12 cellular contexts compared by ENCODE assay signal in genomic region chr5:87394407-87394806, GRCh38. TPM values are rescaled to one million over a fixed set of nuclear protein-coding genes. Genes with fewer than 3 reads are reported as not detected.
DNase-seq lines count a peak whose midpoint lies in the region; ATAC-seq and TF ChIP-seq lines count a peak whose summit lies in the region.
"Had no signal": no experiment of that assay in that cellular context is flagged by ENCODE, and none has a peak within 500 bp of the region (broad histone marks: within the 10 kb centered on the region; RNA-seq: fewer than 3 reads in every experiment).

No MANE protein-coding gene starts in this region.

- H3K4me2 ChIP-seq in smooth muscle cell, result no peak overlapping the region

- DNase-seq in activated T-cell treated with anti-CD3 and anti-CD28 coated beads, Interleukin-2, amount 50 U/mL, for 72 hours, result no peak
- DNase-seq in activated T-cell treated with anti-CD3 and anti-CD28 coated beads, Interleukin-2, amount 50 U/mL, for 1 hour, result no peak
- no peak for DNase-seq in activated naive CD8-positive, alpha-beta T cell treated with anti-CD3 and anti-CD28 coated beads, Interleukin-2, amount 50 U/mL, for 24 hours
- DNase-seq in smooth muscle cell (lab: John Stamatoyannopoulos, UW; ENCODE audit: unreplicated experiment) (no peak), DMS114 treated with DMSO at 0.1 percent for 48 hours (lab: John Stamatoyannopoulos, UW; ENCODE audit: unreplicated experiment) (no peak), OCI-M2 (lab: John Stamatoyannopoulos, UW; ENCODE audit: unreplicated experiment) (no peak)
- DNase-seq in activated CD4-positive, alpha-beta T cell treated with anti-CD3 and anti-CD28 coated beads, Interleukin-2, amount 50 U/mL, for 48 hours, result no peak
- DNase-seq: activated CD4-positive, alpha-beta memory T cell treated with anti-CD3 and anti-CD28 coated beads, Interleukin-2, amount 10 ng/mL, durations not matched to agents 7 days and 5 days; activated naive CD8-positive, alpha-beta T cell treated with anti-CD3 and anti-CD28 coated beads, Interleukin-2, amount 10 ng/mL, durations not matched to agents 7 days and 5 days; T-helper 2 cell had no signal

- no peak overlapping the region for H3K4me3 ChIP-seq in gastroesophageal sphincter
- H3K4me3 ChIP-seq in smooth muscle cell, result no peak overlapping the region

- no peak overlapping the region for H3K9ac ChIP-seq in smooth muscle cell (ENCODE audit: low read depth)

- H3K36me3 ChIP-seq in gastroesophageal sphincter, result peaks cover 6 to 92% of the 10 kb centered on the region in 2 donors
- peaks cover 30% of the 10 kb centered on the region for H3K36me3 ChIP-seq in smooth muscle cell (ENCODE audit: low read depth)

- H3K27ac ChIP-seq in gastroesophageal sphincter, result peak overlapping the region; percentile 56 to 63 (median 58)
- H3K27ac ChIP-seq in smooth muscle cell (ENCODE audit: low read depth), result peak overlapping the region; percentile 77

- H3K9me3 ChIP-seq in gastroesophageal sphincter (no peaks in the 10 kb centered on the region), smooth muscle cell (replicated peaks; ENCODE audit: low read depth) (no peaks in the 10 kb centered on the region)

- no peaks in the 10 kb centered on the region for H3K27me3 Mint-ChIP-seq in activated T-cell treated with anti-CD3 and anti-CD28 coated beads, Interleukin-2, amount 50 U/mL, for 72 hours (ENCODE audit: low read depth)
- no peaks in the 10 kb centered on the region for H3K27me3 Mint-ChIP-seq in activated naive CD8-positive, alpha-beta T cell treated with anti-CD3 and anti-CD28 coated beads, Interleukin-2, amount 50 U/mL, for 24 hours
- H3K27me3 Mint-ChIP-seq: activated CD4-positive, alpha-beta memory T cell treated with anti-CD3 and anti-CD28 coated beads, Interleukin-2, amount 10 ng/mL, durations not matched to agents 7 days and 5 days; activated naive CD8-positive, alpha-beta T cell treated with anti-CD3 and anti-CD28 coated beads, Interleukin-2, amount 10 ng/mL, durations not matched to agents 7 days and 5 days had no signal

- no peak overlapping the region for H2AFZ ChIP-seq in smooth muscle cell (ENCODE audit: low read depth)

- TF ChIP-seq CTCF in gastroesophageal sphincter (IDR thresholded peaks at IDR 0.05), result no peak
- no peak for TF ChIP-seq CTCF in smooth muscle cell (IDR thresholded peaks at IDR 0.05; ENCODE audit: borderline replicate concordance, insufficient read depth, poor library complexity, severe bottlenecking)

- no peak for ATAC-seq in activated T-cell treated with anti-CD3 and anti-CD28 coated beads, Interleukin-2, amount 50 U/mL, for 72 hours (replicated peaks in 1 of 2)
- ATAC-seq in activated naive CD8-positive, alpha-beta T cell treated with anti-CD3 and anti-CD28 coated beads, Interleukin-2, amount 50 U/mL, for 24 hours, result no peak
- ATAC-seq in gastroesophageal sphincter, result peak; percentile 72

- TF ChIP-seq POLR2A in gastroesophageal sphincter (IDR thresholded peaks at IDR 0.05), result no peak

- H3K9me3 Mint-ChIP-seq in activated T-cell treated with anti-CD3 and anti-CD28 coated beads, Interleukin-2, amount 50 U/mL, for 72 hours, result no peaks in the 10 kb centered on the region
- no peaks in the 10 kb centered on the region for H3K9me3 Mint-ChIP-seq in activated naive CD8-positive, alpha-beta T cell treated with anti-CD3 and anti-CD28 coated beads, Interleukin-2, amount 50 U/mL, for 24 hours
- H3K9me3 Mint-ChIP-seq: activated CD4-positive, alpha-beta memory T cell treated with anti-CD3 and anti-CD28 coated beads, Interleukin-2, amount 10 ng/mL, durations not matched to agents 7 days and 5 days; activated naive CD8-positive, alpha-beta T cell treated with anti-CD3 and anti-CD28 coated beads, Interleukin-2, amount 10 ng/mL, durations not matched to agents 7 days and 5 days; neural crest cell had no signal

- H3K79me2 ChIP-seq in smooth muscle cell (ENCODE audit: low read depth), result no peaks in the 10 kb centered on the region

- H4K20me1 ChIP-seq in smooth muscle cell (ENCODE audit: low read depth), result peaks cover 10% of the 10 kb centered on the region

- H3K27ac Mint-ChIP-seq in activated T-cell treated with anti-CD3 and anti-CD28 coated beads, Interleukin-2, amount 50 U/mL, for 72 hours, result peak overlapping the region; percentile 76
- H3K27ac Mint-ChIP-seq in activated naive CD8-positive, alpha-beta T cell treated with anti-CD3 and anti-CD28 coated beads, Interleukin-2, amount 50 U/mL, for 24 hours, result peak overlapping the region; percentile 67
- H3K27ac Mint-ChIP-seq: activated CD4-positive, alpha-beta memory T cell treated with anti-CD3 and anti-CD28 coated beads, Interleukin-2, amount 10 ng/mL, durations not matched to agents 7 days and 5 days; activated naive CD8-positive, alpha-beta T cell treated with anti-CD3 and anti-CD28 coated beads, Interleukin-2, amount 10 ng/mL, durations not matched to agents 7 days and 5 days had no signal

- peaks cover 4 to 36% of the 10 kb centered on the region in 2 donors for H3K36me3 Mint-ChIP-seq in activated T-cell treated with anti-CD3 and anti-CD28 coated beads, Interleukin-2, amount 50 U/mL, for 72 hours (ENCODE audit: insufficient read depth in 2 of 2)
- peaks cover 70% of the 10 kb centered on the region for H3K36me3 Mint-ChIP-seq in activated naive CD8-positive, alpha-beta T cell treated with anti-CD3 and anti-CD28 coated beads, Interleukin-2, amount 50 U/mL, for 24 hours (ENCODE audit: low read depth)

- WGBS in gastroesophageal sphincter (ENCODE audit: low coverage in 1 of 2), 2 donors, result 50 to 65% methylated on average over 1 of the region's 1 CpG
- WGBS in smooth muscle cell (ENCODE audit: low lambda C conversion rate), result 88% methylated on average over 1 of the region's 1 CpG

- no peak overlapping the region for H3K4me3 Mint-ChIP-seq in activated T-cell treated with anti-CD3 and anti-CD28 coated beads, Interleukin-2, amount 50 U/mL, for 72 hours
- no peak overlapping the region for H3K4me3 Mint-ChIP-seq in activated naive CD8-positive, alpha-beta T cell treated with anti-CD3 and anti-CD28 coated beads, Interleukin-2, amount 50 U/mL, for 24 hours
- H3K4me3 Mint-ChIP-seq: activated CD4-positive, alpha-beta memory T cell treated with anti-CD3 and anti-CD28 coated beads, Interleukin-2, amount 10 ng/mL, durations not matched to agents 7 days and 5 days; activated naive CD8-positive, alpha-beta T cell treated with anti-CD3 and anti-CD28 coated beads, Interleukin-2, amount 10 ng/mL, durations not matched to agents 7 days and 5 days; neural crest cell had no signal

- H3K4me1 Mint-ChIP-seq in activated T-cell treated with anti-CD3 and anti-CD28 coated beads, Interleukin-2, amount 50 U/mL, for 72 hours (ENCODE audit: low read depth), result peaks cover 7% of the 10 kb centered on the region
- H3K4me1 Mint-ChIP-seq in activated naive CD8-positive, alpha-beta T cell treated with anti-CD3 and anti-CD28 coated beads, Interleukin-2, amount 50 U/mL, for 24 hours, result peaks cover 21% of the 10 kb centered on the region
- H3K4me1 Mint-ChIP-seq: neural crest cell had no signal

- H3K27me3 ChIP-seq in gastroesophageal sphincter (no peaks in the 10 kb centered on the region), smooth muscle cell (ENCODE audit: low read depth) (no peaks in the 10 kb centered on the region)

- no peak for TF ChIP-seq EP300 in gastroesophageal sphincter (IDR thresholded peaks at IDR 0.05)

- H3K4me1 ChIP-seq in gastroesophageal sphincter, result peaks cover 10 to 41% (median 13%) of the 10 kb centered on the region in 3 donors
- no peaks in the 10 kb centered on the region for H3K4me1 ChIP-seq in smooth muscle cell (ENCODE audit: low read depth)

- peaks cover 10% of the 10 kb centered on the region for H3F3A ChIP-seq in smooth muscle cell (ENCODE audit: low read depth)

RNA-seq across cellular contexts. Expression of gene CCNH, which starts 18.3 kb away (rescaled TPM):
- 10 to 100 TPM; 58.0 to 64.6 TPM for total RNA-seq in activated T-cell treated with anti-CD3 and anti-CD28 coated beads, Interleukin-2, amount 50 U/mL, for 72 hours
- total RNA-seq in gastroesophageal sphincter (100 to 1,000 TPM in 2 of 4 donors, 10 to 100 TPM in 2; 32.0 to 125 (median 81.0) TPM), smooth muscle cell (96.7 and 97.0 TPM in 2 replicates)
- polyA plus RNA-seq in smooth muscle cell, result 33.2 and 36.8 TPM in 2 replicates
